Comparison of ENCODE assay signal across 4 cellular contexts in the genomic region with DNA sequence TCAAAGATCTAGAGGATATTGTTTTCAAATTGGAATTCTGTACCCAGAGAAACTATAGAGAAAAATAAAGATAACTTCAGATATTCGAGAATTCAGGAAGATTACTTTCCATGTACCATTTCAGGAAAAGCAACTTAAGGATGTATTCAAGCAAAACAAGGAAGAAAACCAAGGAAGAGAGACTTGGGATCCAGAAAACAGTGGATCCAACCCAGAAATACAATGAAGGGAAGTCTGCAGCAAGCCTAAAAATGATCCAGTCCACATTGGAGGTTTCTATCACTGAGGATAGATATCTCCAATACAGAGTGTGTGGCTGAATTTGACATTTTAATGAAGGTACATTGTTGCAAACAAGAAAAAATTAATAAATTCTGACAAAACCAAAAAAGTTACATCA.
A peak's percentile ranks its signal among the peaks of the same experiment; 100 is the strongest.
TF ChIP-seq lines count a peak whose summit lies in the region.

No MANE protein-coding gene starts in this region.

TF ChIP-seq in A549, 52 proteins besides CTCF, POLR2A, EP300 and RAD21:
- no peak for TF ChIP-seq RARB (CRISPR knock-in tag; IDR thresholded peaks at IDR 0.05)
- TF ChIP-seq NR3C1 (IDR thresholded peaks at IDR 0.05) = no peak
- 0 out of 2 replicates have a peak, but pooled peaks have one; percentile 58 for TF ChIP-seq KDM1A (IDR thresholded peaks at IDR 0.05; ENCODE audit: low read depth)
- TF ChIP-seq JUN (IDR thresholded peaks at IDR 0.05) = no peak
- no peak for TF ChIP-seq NFE2L2 (conservative IDR thresholded peaks at IDR 0.05; ENCODE audit: low read length)

TF ChIP-seq in HCT116, 20 proteins besides CTCF, POLR2A, EP300 and RAD21:
- TF ChIP-seq CBX3 (IDR thresholded peaks at IDR 0.05; ENCODE audit: low read depth) (peak; percentile 54; the same call in 1 of the 2 replicates), SIN3A (IDR thresholded peaks at IDR 0.05; ENCODE audit: low read depth) (no peak)

TF ChIP-seq in H1, 55 proteins besides CTCF, POLR2A, EP300 and RAD21:
- TF ChIP-seq SP4 (IDR thresholded peaks at IDR 0.05; ENCODE audit: low read length) (no peak), KDM1A (IDR thresholded peaks at IDR 0.05; ENCODE audit: borderline replicate concordance, low read length) (0 out of 2 replicates have a peak, but pooled peaks have one; percentile 21), CTBP2 (IDR thresholded peaks at IDR 0.05; ENCODE audit: borderline replicate concordance, insufficient read depth, insufficient read length, low read length) (no peak), JUN (IDR thresholded peaks at IDR 0.05; ENCODE audit: low read depth, low read length) (no peak), CHD2 (IDR thresholded peaks at IDR 0.05; ENCODE audit: low read length) (no peak), SRF (IDR thresholded peaks at IDR 0.05; ENCODE audit: low read depth, low read length) (no peak), BACH1 (IDR thresholded peaks at IDR 0.05; ENCODE audit: low read length) (no peak)
TF ChIP-seq in H1: peak in this region for 1.

TF ChIP-seq in HEK293T, 16 proteins besides CTCF, POLR2A, EP300 and RAD21:
- no peak for TF ChIP-seq TARDBP (IDR thresholded peaks at IDR 0.05)
- no peak for TF ChIP-seq SP1 (IDR thresholded peaks at IDR 0.05)
- TF ChIP-seq, protein P1, sequence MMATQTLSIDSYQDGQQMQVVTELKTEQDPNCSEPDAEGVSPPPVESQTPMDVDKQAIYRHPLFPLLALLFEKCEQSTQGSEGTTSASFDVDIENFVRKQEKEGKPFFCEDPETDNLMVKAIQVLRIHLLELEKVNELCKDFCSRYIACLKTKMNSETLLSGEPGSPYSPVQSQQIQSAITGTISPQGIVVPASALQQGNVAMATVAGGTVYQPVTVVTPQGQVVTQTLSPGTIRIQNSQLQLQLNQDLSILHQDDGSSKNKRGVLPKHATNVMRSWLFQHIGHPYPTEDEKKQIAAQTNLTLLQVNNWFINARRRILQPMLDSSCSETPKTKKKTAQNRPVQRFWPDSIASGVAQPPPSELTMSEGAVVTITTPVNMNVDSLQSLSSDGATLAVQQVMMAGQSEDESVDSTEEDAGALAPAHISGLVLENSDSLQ (IDR thresholded peaks at IDR 0.05) = no peak
- TF ChIP-seq NFRKB (IDR thresholded peaks at IDR 0.05) = no peak
- TF ChIP-seq ELF4 (IDR thresholded peaks at IDR 0.05) = no peak
- no peak for TF ChIP-seq ARNT (IDR thresholded peaks at IDR 0.05)
- TF ChIP-seq FOXK2 (IDR thresholded peaks at IDR 0.05) = no peak
- no peak for TF ChIP-seq HDGF (IDR thresholded peaks at IDR 0.05; ENCODE audit: borderline replicate concordance)
- TF ChIP-seq CTBP1 (IDR thresholded peaks at IDR 0.05; ENCODE audit: borderline replicate concordance) = no peak
- TF ChIP-seq ZNF384 (IDR thresholded peaks at IDR 0.05) = no peak
- TF ChIP-seq BHLHE40 (IDR thresholded peaks at IDR 0.05; ENCODE audit: borderline replicate concordance) = no peak
- no peak for TF ChIP-seq FOXM1 (IDR thresholded peaks at IDR 0.05; ENCODE audit: borderline replicate concordance)
- no peak for TF ChIP-seq LEF1 (IDR thresholded peaks at IDR 0.05; ENCODE audit: borderline replicate concordance)
- no peak for TF ChIP-seq FOXA1 (IDR thresholded peaks at IDR 0.05)
- no peak for TF ChIP-seq L3MBTL2 (conservative IDR thresholded peaks at IDR 0.05)
- no peak for TF ChIP-seq SUZ12 (IDR thresholded peaks at IDR 0.05)
